ENCODE assay signal across 1 cellular context in genomic region chr22:20885557-20886323, GRCh38.
TF ChIP-seq lines count a peak whose summit lies in the region.

No MANE protein-coding gene starts in this region.

TF ChIP-seq in HepG2, 621 proteins besides CTCF, POLR2A, EP300 and RAD21 (continued from another document and continues in another):
- TF ChIP-seq ARID5B (CRISPR knock-in tag; IDR thresholded peaks at IDR 0.05) (peak; percentile 63; the same call in 1 of the 2 replicates), ZNF280B (CRISPR knock-in tag; IDR thresholded peaks at IDR 0.05; ENCODE audit: borderline replicate concordance) (no peak), PRPF4 (IDR thresholded peaks at IDR 0.05; ENCODE audit: low read depth, low read length, poor library complexity, severe bottlenecking) (no peak), ZNF572 (CRISPR knock-in tag; IDR thresholded peaks at IDR 0.05) (no peak), ZBTB2 (CRISPR knock-in tag; IDR thresholded peaks at IDR 0.05; ENCODE audit: low read depth) (no peak), HMG20B (CRISPR knock-in tag; conservative IDR thresholded peaks at IDR 0.05) (peak; percentile 50; the same call in 1 of the 2 replicates), NONO (IDR thresholded peaks at IDR 0.05) (no peak), NONO (CRISPR knock-in tag; conservative IDR thresholded peaks at IDR 0.05) (peak; percentile 88; the same call in 1 of the 2 replicates), HOMEZ (CRISPR knock-in tag; IDR thresholded peaks at IDR 0.05; ENCODE audit: low read depth) (no peak), FOXA3 (CRISPR knock-in tag; IDR thresholded peaks at IDR 0.05) (peak; percentile 55), CENPX (CRISPR knock-in tag; IDR thresholded peaks at IDR 0.05) (no peak), ARNTL (CRISPR knock-in tag; IDR thresholded peaks at IDR 0.05) (no peak), ZNF10 (CRISPR knock-in tag; IDR thresholded peaks at IDR 0.05; ENCODE audit: borderline replicate concordance, low read depth) (no peak), EHMT2 (IDR thresholded peaks at IDR 0.05; ENCODE audit: borderline replicate concordance, low read depth, low read length) (no peak), KLF9 (CRISPR knock-in tag; IDR thresholded peaks at IDR 0.05; ENCODE audit: low read depth) (peak; percentile 23; the same call in 1 of the 2 replicates), HCFC1 (IDR thresholded peaks at IDR 0.05; ENCODE audit: low read depth, low read length) (no peak), ZNF639 (CRISPR knock-in tag; conservative IDR thresholded peaks at IDR 0.05) (no peak), TCF7 (IDR thresholded peaks at IDR 0.05; ENCODE audit: low read depth) (no peak), ATF3 (CRISPR knock-in tag; IDR thresholded peaks at IDR 0.05) (no peak), RARA (CRISPR knock-in tag; IDR thresholded peaks at IDR 0.05) (peak; percentile 32), MYPOP (CRISPR knock-in tag; IDR thresholded peaks at IDR 0.05) (no peak), DZIP1 (CRISPR knock-in tag; IDR thresholded peaks at IDR 0.05) (no peak), EZH2 (conservative IDR thresholded peaks at IDR 0.05; ENCODE audit: low read depth, low read length) (no peak), POLR2AphosphoS5 (IDR thresholded peaks at IDR 0.05; ENCODE audit: low read depth, low read length) (no peak), NFE2 (CRISPR knock-in tag; IDR thresholded peaks at IDR 0.05) (no peak), SNAPC4 (CRISPR knock-in tag; IDR thresholded peaks at IDR 0.05) (no peak), RBM39 (IDR thresholded peaks at IDR 0.05; ENCODE audit: low read depth, low read length, poor library complexity, severe bottlenecking) (no peak), PBX3 (CRISPR knock-in tag; IDR thresholded peaks at IDR 0.05; ENCODE audit: borderline replicate concordance) (no peak), BHLHE40 (IDR thresholded peaks at IDR 0.05; ENCODE audit: low read length) (no peak), DR1 (CRISPR knock-in tag; IDR thresholded peaks at IDR 0.05) (peak; percentile 32; the same call in 1 of the 2 replicates), ETV6 (CRISPR knock-in tag; conservative IDR thresholded peaks at IDR 0.05) (no peak), AKAP8 (CRISPR knock-in tag; IDR thresholded peaks at IDR 0.05) (no peak), HMG20A (CRISPR knock-in tag; IDR thresholded peaks at IDR 0.05; ENCODE audit: borderline replicate concordance) (no peak)
